In the genomic region with DNA sequence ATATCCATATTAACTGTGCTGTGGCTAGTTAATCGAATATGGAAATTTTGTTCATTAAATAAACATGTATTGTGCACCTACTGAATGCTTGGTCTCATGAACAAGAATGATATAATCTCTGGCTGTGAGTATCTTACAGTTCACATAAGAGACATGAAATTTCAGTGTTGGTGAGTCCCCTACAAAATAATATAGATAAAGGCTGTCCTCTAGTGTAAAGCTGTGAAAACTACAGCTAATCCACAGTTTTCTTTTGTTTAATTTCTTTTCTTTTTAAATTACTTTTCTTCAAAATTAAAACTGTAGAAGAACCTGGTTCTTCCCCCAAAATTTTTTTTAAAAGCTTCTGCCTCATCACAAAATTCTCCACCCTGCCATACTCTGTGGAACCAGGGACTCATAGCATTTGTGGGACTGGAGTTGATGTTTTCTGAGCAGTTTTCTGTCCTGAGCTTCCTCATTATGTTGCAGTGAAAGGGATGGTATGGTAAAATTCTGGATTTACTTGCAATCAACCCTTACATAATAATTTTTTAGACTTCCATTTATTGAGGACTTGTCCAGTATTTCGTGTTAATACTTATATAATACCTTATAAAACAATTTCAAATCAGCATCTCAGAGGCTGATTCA, we compare ENCODE assay signal across 1 cellular context.
TF ChIP-seq lines count a peak whose summit lies in the region.

No MANE protein-coding gene starts in this region.

TF ChIP-seq in WTC11, 78 proteins besides CTCF, POLR2A, EP300 and RAD21 (continued from another document):
- TF ChIP-seq, protein P1, sequence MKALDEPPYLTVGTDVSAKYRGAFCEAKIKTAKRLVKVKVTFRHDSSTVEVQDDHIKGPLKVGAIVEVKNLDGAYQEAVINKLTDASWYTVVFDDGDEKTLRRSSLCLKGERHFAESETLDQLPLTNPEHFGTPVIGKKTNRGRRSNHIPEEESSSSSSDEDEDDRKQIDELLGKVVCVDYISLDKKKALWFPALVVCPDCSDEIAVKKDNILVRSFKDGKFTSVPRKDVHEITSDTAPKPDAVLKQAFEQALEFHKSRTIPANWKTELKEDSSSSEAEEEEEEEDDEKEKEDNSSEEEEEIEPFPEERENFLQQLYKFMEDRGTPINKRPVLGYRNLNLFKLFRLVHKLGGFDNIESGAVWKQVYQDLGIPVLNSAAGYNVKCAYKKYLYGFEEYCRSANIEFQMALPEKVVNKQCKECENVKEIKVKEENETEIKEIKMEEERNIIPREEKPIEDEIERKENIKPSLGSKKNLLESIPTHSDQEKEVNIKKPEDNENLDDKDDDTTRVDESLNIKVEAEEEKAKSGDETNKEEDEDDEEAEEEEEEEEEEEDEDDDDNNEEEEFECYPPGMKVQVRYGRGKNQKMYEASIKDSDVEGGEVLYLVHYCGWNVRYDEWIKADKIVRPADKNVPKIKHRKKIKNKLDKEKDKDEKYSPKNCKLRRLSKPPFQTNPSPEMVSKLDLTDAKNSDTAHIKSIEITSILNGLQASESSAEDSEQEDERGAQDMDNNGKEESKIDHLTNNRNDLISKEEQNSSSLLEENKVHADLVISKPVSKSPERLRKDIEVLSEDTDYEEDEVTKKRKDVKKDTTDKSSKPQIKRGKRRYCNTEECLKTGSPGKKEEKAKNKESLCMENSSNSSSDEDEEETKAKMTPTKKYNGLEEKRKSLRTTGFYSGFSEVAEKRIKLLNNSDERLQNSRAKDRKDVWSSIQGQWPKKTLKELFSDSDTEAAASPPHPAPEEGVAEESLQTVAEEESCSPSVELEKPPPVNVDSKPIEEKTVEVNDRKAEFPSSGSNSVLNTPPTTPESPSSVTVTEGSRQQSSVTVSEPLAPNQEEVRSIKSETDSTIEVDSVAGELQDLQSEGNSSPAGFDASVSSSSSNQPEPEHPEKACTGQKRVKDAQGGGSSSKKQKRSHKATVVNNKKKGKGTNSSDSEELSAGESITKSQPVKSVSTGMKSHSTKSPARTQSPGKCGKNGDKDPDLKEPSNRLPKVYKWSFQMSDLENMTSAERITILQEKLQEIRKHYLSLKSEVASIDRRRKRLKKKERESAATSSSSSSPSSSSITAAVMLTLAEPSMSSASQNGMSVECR (CRISPR knock-in tag; IDR thresholded peaks at IDR 0.05; ENCODE audit: borderline replicate concordance) = no peak
- no peak for TF ChIP-seq GRHL2 (CRISPR knock-in tag; IDR thresholded peaks at IDR 0.05; ENCODE audit: insufficient replicate concordance, severe bottlenecking)
- no peak for TF ChIP-seq SMAD4 (CRISPR knock-in tag; IDR thresholded peaks at IDR 0.05)
- TF ChIP-seq, protein P2, sequence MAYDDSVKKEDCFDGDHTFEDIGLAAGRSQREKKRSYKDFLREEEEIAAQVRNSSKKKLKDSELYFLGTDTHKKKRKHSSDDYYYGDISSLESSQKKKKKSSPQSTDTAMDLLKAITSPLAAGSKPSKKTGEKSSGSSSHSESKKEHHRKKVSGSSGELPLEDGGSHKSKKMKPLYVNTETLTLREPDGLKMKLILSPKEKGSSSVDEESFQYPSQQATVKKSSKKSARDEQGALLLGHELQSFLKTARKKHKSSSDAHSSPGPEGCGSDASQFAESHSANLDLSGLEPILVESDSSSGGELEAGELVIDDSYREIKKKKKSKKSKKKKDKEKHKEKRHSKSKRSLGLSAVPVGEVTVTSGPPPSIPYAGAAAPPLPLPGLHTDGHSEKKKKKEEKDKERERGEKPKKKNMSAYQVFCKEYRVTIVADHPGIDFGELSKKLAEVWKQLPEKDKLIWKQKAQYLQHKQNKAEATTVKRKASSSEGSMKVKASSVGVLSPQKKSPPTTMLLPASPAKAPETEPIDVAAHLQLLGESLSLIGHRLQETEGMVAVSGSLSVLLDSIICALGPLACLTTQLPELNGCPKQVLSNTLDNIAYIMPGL (CRISPR knock-in tag; IDR thresholded peaks at IDR 0.05) = no peak
- TF ChIP-seq, protein P3, sequence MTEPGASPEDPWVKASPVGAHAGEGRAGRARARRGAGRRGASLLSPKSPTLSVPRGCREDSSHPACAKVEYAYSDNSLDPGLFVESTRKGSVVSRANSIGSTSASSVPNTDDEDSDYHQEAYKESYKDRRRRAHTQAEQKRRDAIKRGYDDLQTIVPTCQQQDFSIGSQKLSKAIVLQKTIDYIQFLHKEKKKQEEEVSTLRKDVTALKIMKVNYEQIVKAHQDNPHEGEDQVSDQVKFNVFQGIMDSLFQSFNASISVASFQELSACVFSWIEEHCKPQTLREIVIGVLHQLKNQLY (CRISPR knock-in tag; IDR thresholded peaks at IDR 0.05) = no peak
- no peak for TF ChIP-seq TCF7 (CRISPR knock-in tag; IDR thresholded peaks at IDR 0.05; ENCODE audit: low read depth)
- TF ChIP-seq, protein P4, sequence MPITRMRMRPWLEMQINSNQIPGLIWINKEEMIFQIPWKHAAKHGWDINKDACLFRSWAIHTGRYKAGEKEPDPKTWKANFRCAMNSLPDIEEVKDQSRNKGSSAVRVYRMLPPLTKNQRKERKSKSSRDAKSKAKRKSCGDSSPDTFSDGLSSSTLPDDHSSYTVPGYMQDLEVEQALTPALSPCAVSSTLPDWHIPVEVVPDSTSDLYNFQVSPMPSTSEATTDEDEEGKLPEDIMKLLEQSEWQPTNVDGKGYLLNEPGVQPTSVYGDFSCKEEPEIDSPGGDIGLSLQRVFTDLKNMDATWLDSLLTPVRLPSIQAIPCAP (CRISPR knock-in tag; IDR thresholded peaks at IDR 0.05) = no peak
